Comparison of ENCODE assay signal across 16 cellular contexts in genomic region chr16:24419709-24420108, GRCh38.
DNase-seq lines count a peak whose midpoint lies in the region; ATAC-seq and TF ChIP-seq lines count a peak whose summit lies in the region.
"Had no signal": no experiment of that assay in that cellular context is flagged by ENCODE, and none has a peak within 500 bp of the region (broad histone marks: within the 10 kb centered on the region; RNA-seq: fewer than 3 reads in every experiment).

No MANE protein-coding gene starts in this region.

- no peaks in the 10 kb centered on the region for H3K27me3 ChIP-seq in MG63

- DNase-seq in GM12864 (ENCODE audit: low read depth) (peak; percentile 46), OCI-M1 (lab: John Stamatoyannopoulos, UW) (peak; percentile 28), iPS DF 19.7 (ENCODE audit: low read depth, low spot score) (peak; percentile 48), DMS53 treated with DMSO at 0.1 percent for 48 hours (lab: John Stamatoyannopoulos, UW; ENCODE audit: unreplicated experiment) (no peak), NCI-H1417 (lab: John Stamatoyannopoulos, UW) (no peak), medulla oblongata (ENCODE audit: extremely low spot score) (no peak), MG63 (no peak)
- DNase-seq: activated CD8-positive, alpha-beta T cell treated with anti-CD3 and anti-CD28 coated beads for 36 hours; Calu3; hypothalamus; left colon; NCI-H1105; NCI-H226; right cardiac atrium; substantia nigra had no signal

- peak; percentile 49 for ATAC-seq in HG03378 (IDR thresholded peaks at IDR 0.05; ENCODE audit: unreplicated experiment)
- ATAC-seq: activated CD8-positive, alpha-beta T cell treated with anti-CD3 and anti-CD28 coated beads for 36 hours; left colon; right cardiac atrium had no signal

- no peak for TF ChIP-seq CTCF in GM12864 (IDR thresholded peaks at IDR 0.05; ENCODE audit: low read depth, low read length, missing control alignments)

- H3K4me3 ChIP-seq in GM12864 (ENCODE audit: low read depth, low read length) (no peak overlapping the region), MG63 (no peak overlapping the region)

- H3K36me3 ChIP-seq in MG63 = no peaks in the 10 kb centered on the region

- H3K9me3 ChIP-seq in MG63 = no peaks in the 10 kb centered on the region

Comparison
In these comparisons a context has a peak if more than half of its experiments do, and no peak if none do; other contexts are left out.
1. DNase-seq: peak in GM12864 (single experiment), OCI-M1 (single experiment) and iPS DF 19.7 (single experiment); none in DMS53 treated with DMSO at 0.1 percent for 48 hours (single experiment), NCI-H1417 (0 of 3), medulla oblongata (single experiment) and MG63 (single experiment).